In genomic region chr2:16654775-16655456, GRCh38 we compare ENCODE assay signal across 1 cellular context.
TF ChIP-seq lines count a peak whose summit lies in the region.

No MANE protein-coding gene starts in this region.

TF ChIP-seq in IMR-90, 13 proteins besides CTCF, POLR2A, EP300 and RAD21 (continued from another document):
- TF ChIP-seq, protein P1, sequence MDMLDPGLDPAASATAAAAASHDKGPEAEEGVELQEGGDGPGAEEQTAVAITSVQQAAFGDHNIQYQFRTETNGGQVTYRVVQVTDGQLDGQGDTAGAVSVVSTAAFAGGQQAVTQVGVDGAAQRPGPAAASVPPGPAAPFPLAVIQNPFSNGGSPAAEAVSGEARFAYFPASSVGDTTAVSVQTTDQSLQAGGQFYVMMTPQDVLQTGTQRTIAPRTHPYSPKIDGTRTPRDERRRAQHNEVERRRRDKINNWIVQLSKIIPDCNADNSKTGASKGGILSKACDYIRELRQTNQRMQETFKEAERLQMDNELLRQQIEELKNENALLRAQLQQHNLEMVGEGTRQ (IDR thresholded peaks at IDR 0.05; ENCODE audit: low read depth, low read length), result no peak
- TF ChIP-seq BHLHE40 (IDR thresholded peaks at IDR 0.05; ENCODE audit: low read depth, low read length), result no peak
- no peak for TF ChIP-seq CHD1 (IDR thresholded peaks at IDR 0.05; ENCODE audit: low read depth, low read length)
